1 cellular context compared by ENCODE assay signal in the genomic region with DNA sequence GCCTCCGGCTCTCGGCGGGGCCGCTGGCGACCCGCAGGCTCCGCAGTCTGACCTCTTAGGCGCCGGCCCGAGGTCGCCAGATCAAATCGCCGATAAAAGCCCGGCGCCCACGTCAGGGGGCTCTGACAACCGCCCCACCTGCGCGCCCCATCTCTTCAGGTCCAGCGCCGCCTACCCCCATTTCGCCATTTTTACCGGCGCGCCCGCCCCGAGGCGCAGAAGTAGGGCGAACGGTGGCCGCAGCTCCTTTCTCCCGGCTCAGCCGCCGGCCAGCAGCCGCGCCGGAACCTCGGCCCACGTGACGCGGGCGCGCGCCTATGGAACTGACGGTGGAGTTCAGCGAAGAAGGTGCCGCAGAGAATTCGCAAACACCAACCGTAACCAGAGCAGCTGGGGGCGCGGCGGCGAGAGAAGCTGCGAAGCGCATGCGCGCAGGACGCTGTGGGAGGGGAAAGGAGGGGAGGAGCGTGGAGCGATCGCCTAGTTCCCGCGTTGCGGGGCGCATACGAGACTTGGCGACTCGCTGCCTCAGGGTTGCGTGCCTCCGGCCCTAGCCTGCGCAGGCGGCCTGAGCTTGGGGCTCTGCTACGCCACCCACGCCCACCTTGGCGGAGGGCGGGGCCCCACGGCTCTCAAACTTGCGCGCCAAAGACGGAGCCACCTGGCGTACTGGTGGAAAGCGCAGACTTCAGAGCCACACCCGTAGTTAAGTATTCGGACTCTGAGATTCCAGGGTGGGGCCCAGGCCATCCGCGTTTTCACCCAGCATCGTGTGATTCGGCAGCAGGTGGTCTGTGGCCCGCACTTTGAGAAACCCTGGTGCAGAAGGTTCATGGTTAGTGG.
TF ChIP-seq lines count a peak whose summit lies in the region.

A gene with protein sequence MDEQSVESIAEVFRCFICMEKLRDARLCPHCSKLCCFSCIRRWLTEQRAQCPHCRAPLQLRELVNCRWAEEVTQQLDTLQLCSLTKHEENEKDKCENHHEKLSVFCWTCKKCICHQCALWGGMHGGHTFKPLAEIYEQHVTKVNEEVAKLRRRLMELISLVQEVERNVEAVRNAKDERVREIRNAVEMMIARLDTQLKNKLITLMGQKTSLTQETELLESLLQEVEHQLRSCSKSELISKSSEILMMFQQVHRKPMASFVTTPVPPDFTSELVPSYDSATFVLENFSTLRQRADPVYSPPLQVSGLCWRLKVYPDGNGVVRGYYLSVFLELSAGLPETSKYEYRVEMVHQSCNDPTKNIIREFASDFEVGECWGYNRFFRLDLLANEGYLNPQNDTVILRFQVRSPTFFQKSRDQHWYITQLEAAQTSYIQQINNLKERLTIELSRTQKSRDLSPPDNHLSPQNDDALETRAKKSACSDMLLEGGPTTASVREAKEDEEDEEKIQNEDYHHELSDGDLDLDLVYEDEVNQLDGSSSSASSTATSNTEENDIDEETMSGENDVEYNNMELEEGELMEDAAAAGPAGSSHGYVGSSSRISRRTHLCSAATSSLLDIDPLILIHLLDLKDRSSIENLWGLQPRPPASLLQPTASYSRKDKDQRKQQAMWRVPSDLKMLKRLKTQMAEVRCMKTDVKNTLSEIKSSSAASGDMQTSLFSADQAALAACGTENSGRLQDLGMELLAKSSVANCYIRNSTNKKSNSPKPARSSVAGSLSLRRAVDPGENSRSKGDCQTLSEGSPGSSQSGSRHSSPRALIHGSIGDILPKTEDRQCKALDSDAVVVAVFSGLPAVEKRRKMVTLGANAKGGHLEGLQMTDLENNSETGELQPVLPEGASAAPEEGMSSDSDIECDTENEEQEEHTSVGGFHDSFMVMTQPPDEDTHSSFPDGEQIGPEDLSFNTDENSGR (minus strand): TSS at position 418 of the 843 bp plus-strand sequence. CDS start 419 bp downstream, outside the sequence.

TF ChIP-seq in HepG2, 621 proteins besides CTCF, POLR2A, EP300 and RAD21 (continued from another document and continues in another):
- TF ChIP-seq, protein P1, sequence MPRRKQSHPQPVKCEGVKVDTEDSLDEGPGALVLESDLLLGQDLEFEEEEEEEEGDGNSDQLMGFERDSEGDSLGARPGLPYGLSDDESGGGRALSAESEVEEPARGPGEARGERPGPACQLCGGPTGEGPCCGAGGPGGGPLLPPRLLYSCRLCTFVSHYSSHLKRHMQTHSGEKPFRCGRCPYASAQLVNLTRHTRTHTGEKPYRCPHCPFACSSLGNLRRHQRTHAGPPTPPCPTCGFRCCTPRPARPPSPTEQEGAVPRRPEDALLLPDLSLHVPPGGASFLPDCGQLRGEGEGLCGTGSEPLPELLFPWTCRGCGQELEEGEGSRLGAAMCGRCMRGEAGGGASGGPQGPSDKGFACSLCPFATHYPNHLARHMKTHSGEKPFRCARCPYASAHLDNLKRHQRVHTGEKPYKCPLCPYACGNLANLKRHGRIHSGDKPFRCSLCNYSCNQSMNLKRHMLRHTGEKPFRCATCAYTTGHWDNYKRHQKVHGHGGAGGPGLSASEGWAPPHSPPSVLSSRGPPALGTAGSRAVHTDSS (CRISPR knock-in tag; conservative IDR thresholded peaks at IDR 0.05), result no peak
- no peak; the same call in 1 of the 2 replicates for TF ChIP-seq ZNF264 (CRISPR knock-in tag; IDR thresholded peaks at IDR 0.05)
- TF ChIP-seq, protein P2, sequence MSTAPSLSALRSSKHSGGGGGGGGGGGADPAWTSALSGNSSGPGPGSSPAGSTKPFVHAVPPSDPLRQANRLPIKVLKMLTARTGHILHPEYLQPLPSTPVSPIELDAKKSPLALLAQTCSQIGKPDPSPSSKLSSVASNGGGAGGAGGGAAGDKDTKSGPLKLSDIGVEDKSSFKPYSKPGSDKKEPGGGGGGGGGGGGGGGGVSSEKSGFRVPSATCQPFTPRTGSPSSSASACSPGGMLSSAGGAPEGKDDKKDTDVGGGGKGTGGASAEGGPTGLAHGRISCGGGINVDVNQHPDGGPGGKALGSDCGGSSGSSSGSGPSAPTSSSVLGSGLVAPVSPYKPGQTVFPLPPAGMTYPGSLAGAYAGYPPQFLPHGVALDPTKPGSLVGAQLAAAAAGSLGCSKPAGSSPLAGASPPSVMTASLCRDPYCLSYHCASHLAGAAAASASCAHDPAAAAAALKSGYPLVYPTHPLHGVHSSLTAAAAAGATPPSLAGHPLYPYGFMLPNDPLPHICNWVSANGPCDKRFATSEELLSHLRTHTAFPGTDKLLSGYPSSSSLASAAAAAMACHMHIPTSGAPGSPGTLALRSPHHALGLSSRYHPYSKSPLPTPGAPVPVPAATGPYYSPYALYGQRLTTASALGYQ (CRISPR knock-in tag; IDR thresholded peaks at IDR 0.05), result peak; percentile 61; the same call in 1 of the 2 replicates
- peak; percentile 69 for TF ChIP-seq ZSCAN5A (CRISPR knock-in tag; IDR thresholded peaks at IDR 0.05; ENCODE audit: borderline replicate concordance)
- peak; percentile 91 for TF ChIP-seq CCDC6 (CRISPR knock-in tag; IDR thresholded peaks at IDR 0.05)
- 0 out of 2 replicates have a peak, but pooled peaks have one; percentile 92 for TF ChIP-seq ZNF737 (CRISPR knock-in tag; IDR thresholded peaks at IDR 0.05; ENCODE audit: borderline replicate concordance)
- peak; percentile 89 for TF ChIP-seq AGO1 (IDR thresholded peaks at IDR 0.05; ENCODE audit: low read depth, low read length, poor library complexity, severe bottlenecking)
- peak; percentile 81; the same call in 1 of the 2 replicates for TF ChIP-seq KDM5A (IDR thresholded peaks at IDR 0.05; ENCODE audit: borderline replicate concordance, low read length)
- peak; percentile 59; the same call in 1 of the 2 replicates for TF ChIP-seq RXRB (CRISPR knock-in tag; IDR thresholded peaks at IDR 0.05; ENCODE audit: borderline replicate concordance)
- no peak; the same call in 1 of the 2 replicates for TF ChIP-seq SRY (CRISPR knock-in tag; IDR thresholded peaks at IDR 0.05)
- no peak for TF ChIP-seq SOX13 (IDR thresholded peaks at IDR 0.05)
- peak in 1 of 2 experiments; percentile 20; a peak in 2 of 4 replicates for TF ChIP-seq SOX13 (CRISPR knock-in tag; conservative IDR thresholded peaks at IDR 0.05 in 1 of 2, IDR thresholded peaks at IDR 0.05 in 1 of 2)
- TF ChIP-seq HNRNPL (IDR thresholded peaks at IDR 0.05; ENCODE audit: low read depth, low read length), result no peak
- no peak for TF ChIP-seq ATF7 (IDR thresholded peaks at IDR 0.05)
- TF ChIP-seq ATF7 (CRISPR knock-in tag; IDR thresholded peaks at IDR 0.05), result no peak; the same call in none of the 2 replicates
- TF ChIP-seq ZFYVE20 (CRISPR knock-in tag; IDR thresholded peaks at IDR 0.05; ENCODE audit: borderline replicate concordance, low read depth), result no peak
- peak; percentile 65 for TF ChIP-seq ZNF557 (CRISPR knock-in tag; IDR thresholded peaks at IDR 0.05)
- TF ChIP-seq WIZ (CRISPR knock-in tag; IDR thresholded peaks at IDR 0.05), result peak; percentile 68; the same call in 1 of the 2 replicates
- TF ChIP-seq SAFB2 (CRISPR knock-in tag; IDR thresholded peaks at IDR 0.05; ENCODE audit: borderline replicate concordance, low read depth), result peak; percentile 91
- peak; percentile 84 for TF ChIP-seq ZNF317 (CRISPR knock-in tag; IDR thresholded peaks at IDR 0.05)
- peak; percentile 68; the same call in 1 of the 2 replicates for TF ChIP-seq ARID2 (CRISPR knock-in tag; IDR thresholded peaks at IDR 0.05; ENCODE audit: borderline replicate concordance)
- no peak for TF ChIP-seq CENPT (CRISPR knock-in tag; IDR thresholded peaks at IDR 0.05; ENCODE audit: low read depth)
- no peak for TF ChIP-seq SRSF4 (IDR thresholded peaks at IDR 0.05; ENCODE audit: low read depth, low read length, poor library complexity, severe bottlenecking)
- TF ChIP-seq ZNF546 (CRISPR knock-in tag; conservative IDR thresholded peaks at IDR 0.05), result peak; percentile 83
- TF ChIP-seq TRIM22 (IDR thresholded peaks at IDR 0.05), result no peak
- TF ChIP-seq ZNF383 (CRISPR knock-in tag; IDR thresholded peaks at IDR 0.05; ENCODE audit: borderline replicate concordance), result 0 out of 2 replicates have a peak, but pooled peaks have one; percentile 13
- TF ChIP-seq NFE2 (CRISPR knock-in tag; IDR thresholded peaks at IDR 0.05), result no peak
- TF ChIP-seq, protein P3, sequence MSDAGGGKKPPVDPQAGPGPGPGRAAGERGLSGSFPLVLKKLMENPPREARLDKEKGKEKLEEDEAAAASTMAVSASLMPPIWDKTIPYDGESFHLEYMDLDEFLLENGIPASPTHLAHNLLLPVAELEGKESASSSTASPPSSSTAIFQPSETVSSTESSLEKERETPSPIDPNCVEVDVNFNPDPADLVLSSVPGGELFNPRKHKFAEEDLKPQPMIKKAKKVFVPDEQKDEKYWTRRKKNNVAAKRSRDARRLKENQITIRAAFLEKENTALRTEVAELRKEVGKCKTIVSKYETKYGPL (CRISPR knock-in tag; IDR thresholded peaks at IDR 0.05), result no peak
- TF ChIP-seq TCF7L2 (IDR thresholded peaks at IDR 0.05; ENCODE audit: low read depth, low read length), result no peak
- TF ChIP-seq FOXK1 (CRISPR knock-in tag; IDR thresholded peaks at IDR 0.05; ENCODE audit: borderline replicate concordance, low read depth), result peak; percentile 91
- no peak for TF ChIP-seq TBL1XR1 (IDR thresholded peaks at IDR 0.05; ENCODE audit: borderline replicate concordance, low read length, partially characterized antibody)
- 0 out of 2 replicates have a peak, but pooled peaks have one; percentile 44 for TF ChIP-seq ZBTB8A (CRISPR knock-in tag; IDR thresholded peaks at IDR 0.05; ENCODE audit: borderline replicate concordance, low read depth)
- no peak for TF ChIP-seq KLF11 (CRISPR knock-in tag; IDR thresholded peaks at IDR 0.05)
- TF ChIP-seq JARID2 (CRISPR knock-in tag; IDR thresholded peaks at IDR 0.05; ENCODE audit: insufficient replicate concordance), result peak; percentile 35
- TF ChIP-seq ZNF775 (CRISPR knock-in tag; IDR thresholded peaks at IDR 0.05; ENCODE audit: borderline replicate concordance), result 0 out of 2 replicates have a peak, but pooled peaks have one; percentile 26
- no peak; the same call in 1 of the 2 replicates for TF ChIP-seq ZNF724P (CRISPR knock-in tag; IDR thresholded peaks at IDR 0.05; ENCODE audit: borderline replicate concordance)
- no peak for TF ChIP-seq ARNT (IDR thresholded peaks at IDR 0.05)
- no peak for TF ChIP-seq ZBTB1 (CRISPR knock-in tag; IDR thresholded peaks at IDR 0.05; ENCODE audit: borderline replicate concordance)
- no peak for TF ChIP-seq ZNF235 (CRISPR knock-in tag; IDR thresholded peaks at IDR 0.05; ENCODE audit: borderline replicate concordance)
- no peak for TF ChIP-seq NPAS2 (CRISPR knock-in tag; IDR thresholded peaks at IDR 0.05; ENCODE audit: borderline replicate concordance)
- TF ChIP-seq ZNF44 (CRISPR knock-in tag; IDR thresholded peaks at IDR 0.05), result peak; percentile 95; the same call in 1 of the 2 replicates
- peak; percentile 55 for TF ChIP-seq NFYB (CRISPR knock-in tag; IDR thresholded peaks at IDR 0.05)
- peak; percentile 88 for TF ChIP-seq KAT8 (CRISPR knock-in tag; IDR thresholded peaks at IDR 0.05)
- no peak for TF ChIP-seq MYNN (CRISPR knock-in tag; IDR thresholded peaks at IDR 0.05; ENCODE audit: low read depth)
- TF ChIP-seq TOE1 (CRISPR knock-in tag; IDR thresholded peaks at IDR 0.05), result peak; percentile 14; the same call in 1 of the 2 replicates
- TF ChIP-seq ZSCAN30 (CRISPR knock-in tag; IDR thresholded peaks at IDR 0.05), result no peak
- no peak for TF ChIP-seq ZNF660 (CRISPR knock-in tag; IDR thresholded peaks at IDR 0.05; ENCODE audit: borderline replicate concordance, low read depth)
- TF ChIP-seq ESRRA (CRISPR knock-in tag; IDR thresholded peaks at IDR 0.05; ENCODE audit: low read depth), result peak; percentile 75; the same call in 1 of the 2 replicates
- TF ChIP-seq E2F1 (CRISPR knock-in tag; IDR thresholded peaks at IDR 0.05), result peak; percentile 97
- TF ChIP-seq ZNF780A (CRISPR knock-in tag; IDR thresholded peaks at IDR 0.05), result peak; percentile 85; the same call in 1 of the 2 replicates
- TF ChIP-seq SMARCE1 (IDR thresholded peaks at IDR 0.05; ENCODE audit: borderline replicate concordance), result no peak
- TF ChIP-seq PRMT3 (CRISPR knock-in tag; IDR thresholded peaks at IDR 0.05; ENCODE audit: borderline replicate concordance, low read depth), result peak; percentile 84
